ENCODE assay signal across 7 cellular contexts in the genomic region with DNA sequence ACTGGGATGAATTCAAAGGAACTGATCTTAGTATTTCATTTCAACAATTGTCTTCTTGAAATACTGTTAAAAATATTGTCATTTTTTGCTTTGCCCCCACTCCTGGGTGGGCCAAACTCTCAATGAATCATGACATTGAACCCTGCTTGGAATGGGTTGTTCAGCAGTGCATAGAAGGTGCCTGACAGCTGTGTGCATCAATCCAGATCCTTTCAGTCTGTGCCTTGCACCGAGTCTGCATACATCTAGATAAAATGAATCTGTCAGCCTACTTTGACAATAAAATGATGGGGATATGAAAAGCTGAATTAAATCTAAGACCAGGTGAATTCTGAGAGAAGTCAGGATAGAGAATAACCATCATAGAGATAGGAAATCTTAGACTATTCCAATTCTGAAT.
"Had no signal": no experiment of that assay in that cellular context is flagged by ENCODE, and none has a peak within 500 bp of the region (broad histone marks: within the 10 kb centered on the region; RNA-seq: fewer than 3 reads in every experiment).

No MANE protein-coding gene starts in this region.

- FAIRE-seq: GM12878, GM12891, GM12892, GM18507, GM19239 had no signal

- ATAC-seq: GM12878 had no signal

- H3K4me3 ChIP-seq: GM12878 had no signal

- DNase-seq: GDM1, GF-D8 had no signal
